10 cellular contexts compared by ENCODE assay signal in genomic region chr18:31041346-31042067, GRCh38. TPM values are rescaled to one million over a fixed set of nuclear protein-coding genes. Genes with fewer than 3 reads are reported as not detected.
DNase-seq lines count a peak whose midpoint lies in the region; ATAC-seq and TF ChIP-seq lines count a peak whose summit lies in the region.
"Had no signal": no experiment of that assay in that cellular context is flagged by ENCODE, and none has a peak within 500 bp of the region (broad histone marks: within the 10 kb centered on the region; RNA-seq: fewer than 3 reads in every experiment).

No MANE protein-coding gene starts in this region.

- H4K20me1 ChIP-seq in mammary epithelial cell (ENCODE audit: insufficient read depth, low read length), result no peaks in the 10 kb centered on the region

- H3K9me3 ChIP-seq in mammary epithelial cell (replicated peaks; ENCODE audit: insufficient read depth, low read length) (no peaks in the 10 kb centered on the region), thymus (ENCODE audit: control insufficient read depth) (no peaks in the 10 kb centered on the region)
- H3K9me3 ChIP-seq: neutrophil had no signal

- H3K4me2 ChIP-seq in mammary epithelial cell (ENCODE audit: insufficient read depth, low read depth, low read length), result peak overlapping the region; percentile 83

- intact Hi-C loops in activated CD4-positive, alpha-beta T cell treated with anti-CD3 and anti-CD28 coated beads, Interleukin-2, amount 10 ng/mL, durations not matched to agents 24 days and 14 days (cut with micrococcal nuclease), result no loop called here
- intact Hi-C loops in mammary epithelial cell (cut with micrococcal nuclease), result loop anchor here (1.0 to 2.0 kb wide), 4 partner anchors 23 to 411 kb away; partner anchors contain the start of gene DSC2

- peak overlapping the region; percentile 59 for H2AFZ ChIP-seq in mammary epithelial cell (ENCODE audit: low read depth, low read length)

- POLR2A ChIA-PET in activated CD4-positive, alpha-beta T cell treated with anti-CD3 and anti-CD28 coated beads, Interleukin-2, amount 10 ng/mL, durations not matched to agents 7 days and 5 days (lab: Charles Lee), result no interaction called here

- H3K27ac ChIP-seq in mammary epithelial cell (ENCODE audit: insufficient read depth, low read depth, low read length) (peak overlapping the region; percentile 88), thymus (ENCODE audit: low read depth) (peak overlapping the region; percentile 66)
- H3K27ac ChIP-seq: neutrophil had no signal

- H3K36me3 Mint-ChIP-seq in activated CD4-positive, alpha-beta T cell treated with anti-CD3 and anti-CD28 coated beads, Interleukin-2, amount 10 ng/mL, durations not matched to agents 24 days and 14 days (ENCODE audit: low read depth), result peaks cover 3% of the 10 kb centered on the region
- H3K36me3 Mint-ChIP-seq in activated CD4-positive, alpha-beta T cell treated with anti-CD3 and anti-CD28 coated beads, Interleukin-2, amount 10 ng/mL, durations not matched to agents 7 days and 5 days (ENCODE audit: low read depth), result no peaks in the 10 kb centered on the region

- CTCF ChIA-PET in activated CD4-positive, alpha-beta T cell treated with anti-CD3 and anti-CD28 coated beads, Interleukin-2, amount 10 ng/mL, durations not matched to agents 7 days and 5 days (lab: Charles Lee), result no interaction called here
- CTCF ChIA-PET in mammary epithelial cell (lab: Charles Lee; ENCODE audit: low non-redundant PET), result interaction anchor here (0.7 kb wide), 1 partner anchor 1015 kb away, joined by 5 read pairs; no protein-coding TSS in a partner anchor

- H3K27me3 ChIP-seq in mammary epithelial cell (ENCODE audit: insufficient read depth, low read length) (no peaks in the 10 kb centered on the region), kidney epithelial cell (ENCODE audit: control insufficient read depth, insufficient read depth, low read length) (peaks cover 34% of the 10 kb centered on the region), thymus (ENCODE audit: control insufficient read depth, insufficient read depth) (peaks cover 38% of the 10 kb centered on the region)

- H3K79me2 ChIP-seq in mammary epithelial cell (ENCODE audit: insufficient read depth, low read length), result peaks cover 58% of the 10 kb centered on the region

- TF ChIP-seq CTCF in mammary epithelial cell (conservative IDR thresholded peaks at IDR 0.05 in 1 of 2, IDR thresholded peaks at IDR 0.05 in 1 of 2; ENCODE audit: extremely low read depth in 1 of 2, insufficient read depth in 1 of 2, low read depth in 1 of 2, low read length in 2 of 2), result no peak
- TF ChIP-seq CTCF in kidney epithelial cell (IDR thresholded peaks at IDR 0.05; ENCODE audit: insufficient read depth, low read length, poor library complexity, severe bottlenecking), result no peak

- H3K9me3 Mint-ChIP-seq in activated CD4-positive, alpha-beta T cell treated with anti-CD3 and anti-CD28 coated beads, Interleukin-2, amount 10 ng/mL, durations not matched to agents 24 days and 14 days, result peaks cover 8% of the 10 kb centered on the region
- no peaks in the 10 kb centered on the region for H3K9me3 Mint-ChIP-seq in activated CD4-positive, alpha-beta T cell treated with anti-CD3 and anti-CD28 coated beads, Interleukin-2, amount 10 ng/mL, durations not matched to agents 7 days and 5 days

- H3K4me3 ChIP-seq in mammary epithelial cell (replicated peaks in 1 of 3; ENCODE audit: insufficient read depth in 1 of 3, low read depth in 2 of 3, low read length in 3 of 3) (peak overlapping the region; percentile 55 to 86 (median 61)), kidney epithelial cell (ENCODE audit: low read depth, low read length) (peak overlapping the region; percentile 40), thymus (ENCODE audit: low read length) (peak overlapping the region; percentile 33)

- H3K4me1 ChIP-seq in mammary epithelial cell (ENCODE audit: insufficient read depth, low read length) (peaks cover 30% of the 10 kb centered on the region), thymus (ENCODE audit: control insufficient read depth, insufficient read depth, low read length) (no peaks in the 10 kb centered on the region)

- H3K27me3 Mint-ChIP-seq in activated CD4-positive, alpha-beta T cell treated with anti-CD3 and anti-CD28 coated beads, Interleukin-2, amount 10 ng/mL, durations not matched to agents 24 days and 14 days, result peaks cover 36% of the 10 kb centered on the region
- peaks cover 41% of the 10 kb centered on the region for H3K27me3 Mint-ChIP-seq in activated CD4-positive, alpha-beta T cell treated with anti-CD3 and anti-CD28 coated beads, Interleukin-2, amount 10 ng/mL, durations not matched to agents 7 days and 5 days

- no TSS peak for BruUV-seq in mammary epithelial cell (replicated peaks; lab: Mats Ljungman, UMichigan)

- 1% methylated on average over 20 of the region's 51 CpGs for WGBS in mammary epithelial cell (ENCODE audit: low coverage, missing lambda C conversion rate)
- WGBS in thymus, result 5% methylated on average over 51 of the region's 51 CpGs

- no peaks in the 10 kb centered on the region for H3K4me1 Mint-ChIP-seq in activated CD4-positive, alpha-beta T cell treated with anti-CD3 and anti-CD28 coated beads, Interleukin-2, amount 10 ng/mL, durations not matched to agents 24 days and 14 days
- H3K4me1 Mint-ChIP-seq in activated CD4-positive, alpha-beta T cell treated with anti-CD3 and anti-CD28 coated beads, Interleukin-2, amount 10 ng/mL, durations not matched to agents 7 days and 5 days, result peaks cover 6% of the 10 kb centered on the region

- H3K4me3 Mint-ChIP-seq in activated CD4-positive, alpha-beta T cell treated with anti-CD3 and anti-CD28 coated beads, Interleukin-2, amount 10 ng/mL, durations not matched to agents 24 days and 14 days, result no peak overlapping the region
- H3K4me3 Mint-ChIP-seq in activated CD4-positive, alpha-beta T cell treated with anti-CD3 and anti-CD28 coated beads, Interleukin-2, amount 10 ng/mL, durations not matched to agents 7 days and 5 days, result no peak overlapping the region

- ATAC-seq in HG02588 (IDR thresholded peaks at IDR 0.05; ENCODE audit: unreplicated experiment) (no peak), GM18858 (IDR thresholded peaks at IDR 0.05; ENCODE audit: unreplicated experiment) (no peak)

- dilution Hi-C loops in mammary epithelial cell (cut with HindIII; ENCODE audit: low sequenced_read_pairs), result loop anchor here (25.0 kb wide), 1 partner anchor 196 kb away; no protein-coding TSS in a partner anchor

- H3K36me3 ChIP-seq in mammary epithelial cell (ENCODE audit: insufficient read depth, low read length), result no peaks in the 10 kb centered on the region
- H3K36me3 ChIP-seq in kidney epithelial cell (ENCODE audit: control insufficient read depth, insufficient read depth, low read length), result no peaks in the 10 kb centered on the region
- no peaks in the 10 kb centered on the region for H3K36me3 ChIP-seq in thymus (ENCODE audit: control insufficient read depth, insufficient read depth)
- H3K36me3 ChIP-seq: neutrophil had no signal

- peak overlapping the region; percentile 95 for H3K9ac ChIP-seq in mammary epithelial cell (ENCODE audit: insufficient read depth, low read length)

- in situ Hi-C loops in mammary epithelial cell (cut with MboI; ENCODE audit: low sequenced_read_pairs in 2 of 2), result loop anchor here in 1 of 2 donors (25.0 kb wide), 1 partner anchor 196 kb away; no protein-coding TSS in a partner anchor

- no peak for DNase-seq in activated CD4-positive, alpha-beta T cell treated with anti-CD3 and anti-CD28 coated beads, Interleukin-2, amount 10 ng/mL, durations not matched to agents 24 days and 14 days
- no peak for DNase-seq in activated CD4-positive, alpha-beta T cell treated with anti-CD3 and anti-CD28 coated beads, Interleukin-2, amount 10 ng/mL, durations not matched to agents 7 days and 5 days
- DNase-seq in mammary epithelial cell (peak; percentile 73), kidney epithelial cell (ENCODE audit: low read depth) (no peak), cerebellum (ENCODE audit: low spot score) (no peak)
- DNase-seq: central memory CD4-positive, alpha-beta T cell had no signal

- peak overlapping the region; percentile 65 for H3K27ac Mint-ChIP-seq in activated CD4-positive, alpha-beta T cell treated with anti-CD3 and anti-CD28 coated beads, Interleukin-2, amount 10 ng/mL, durations not matched to agents 24 days and 14 days
- H3K27ac Mint-ChIP-seq in activated CD4-positive, alpha-beta T cell treated with anti-CD3 and anti-CD28 coated beads, Interleukin-2, amount 10 ng/mL, durations not matched to agents 7 days and 5 days, result no peak overlapping the region

RNA-seq across cellular contexts. Expression of gene DSC3, which starts 1.0 kb away (rescaled TPM):
- not detected in 2 replicates for total RNA-seq in activated CD4-positive, alpha-beta T cell treated with anti-CD3 and anti-CD28 coated beads, Interleukin-2, amount 10 ng/mL, durations not matched to agents 24 days and 14 days
- total RNA-seq in activated CD4-positive, alpha-beta T cell treated with anti-CD3 and anti-CD28 coated beads, Interleukin-2, amount 10 ng/mL, durations not matched to agents 7 days and 5 days, result not detected
- total RNA-seq in mammary epithelial cell (100 to 1,000 TPM; 125 to 272 TPM), kidney epithelial cell (3.3 and 3.4 TPM in 2 replicates), cerebellum (0.36 TPM)
- polyA plus RNA-seq in mammary epithelial cell (50.2 TPM), thymus (16.8 TPM)
- 78.5 TPM for polyA minus RNA-seq in mammary epithelial cell

Comparison
In these comparisons a context has a peak if more than half of its experiments do, and no peak if none do; other contexts are left out.
1. RNA of gene DSC3, which starts 1.0 kb away (total RNA-seq): 125 to 272 TPM in mammary epithelial cell; 3.3 to 3.4 TPM in kidney epithelial cell, 0.36 TPM in cerebellum (single experiment), not detected in activated CD4-positive, alpha-beta T cell treated with anti-CD3 and anti-CD28 coated beads, Interleukin-2, amount 10 ng/mL, durations not matched to agents 24 days and 14 days and not detected in activated CD4-positive, alpha-beta T cell treated with anti-CD3 and anti-CD28 coated beads, Interleukin-2, amount 10 ng/mL, durations not matched to agents 7 days and 5 days; every median in the first group is over 10 times any median in the second.
2. Peak in every context shown above with its lines, with median percentiles within 50 percentile points of each other: H3K4me3 ChIP-seq.